Comparison of ENCODE assay signal across 38 cellular contexts in genomic region chr14:100348253-100348729, GRCh38. TPM values are rescaled to one million over a fixed set of nuclear protein-coding genes. Genes with fewer than 3 reads are reported as not detected.
DNase-seq lines count a peak whose midpoint lies in the region; ATAC-seq, FAIRE-seq and TF ChIP-seq lines count a peak whose summit lies in the region.
"Had no signal": no experiment of that assay in that cellular context is flagged by ENCODE, and none has a peak within 500 bp of the region (broad histone marks: within the 10 kb centered on the region; RNA-seq: fewer than 3 reads in every experiment).

No MANE protein-coding gene starts in this region.

- H4K5ac ChIP-seq in H1 (ENCODE audit: insufficient read length, low read depth, low read length), result no peak overlapping the region

- no peak overlapping the region for H2BK20ac ChIP-seq in H1 (ENCODE audit: low read length)

- no peak overlapping the region for H2BK15ac ChIP-seq in H1 (ENCODE audit: low read length)

- POLR2A ChIA-PET in H1 (lab: Charles Lee; ENCODE audit: partially characterized antibody), result interaction anchor here (0.8 to 6.1 kb wide), 8 partner anchors 8 to 62 kb away, joined by 3 to 78 read pairs (median 4); partner anchors contain the start of gene SLC25A29

- H3K4me1 ChIP-seq in H1 (replicated peaks in 1 of 4; ENCODE audit: control insufficient read depth in 3 of 4, insufficient read depth in 4 of 4, low read length in 3 of 4), result no peaks in the 10 kb centered on the region
- H3K4me1 ChIP-seq: esophagus muscularis mucosa, sigmoid colon, SJCRH30, testis had no signal

- TF ChIP-seq EP300 in H1 (IDR thresholded peaks at IDR 0.05; ENCODE audit: borderline replicate concordance in 1 of 2, low read depth in 2 of 2, low read length in 2 of 2), result no peak

- H3K9ac ChIP-seq in H1 (replicated peaks in 1 of 4; ENCODE audit: extremely low read depth in 1 of 4, low read depth in 3 of 4, low read length in 3 of 4), result no peak overlapping the region

- peak; percentile 57 for DNase-seq in NCI-H748 (lab: John Stamatoyannopoulos, UW; ENCODE audit: unreplicated experiment)
- no peak for DNase-seq in NCI-H748 treated with DMSO at 0.1 percent for 48 hours (lab: John Stamatoyannopoulos, UW)
- DNase-seq in NCI-H2081 (lab: John Stamatoyannopoulos, UW), result peak; percentile 81 to 96
- DNase-seq in H1 (ENCODE audit: low read depth in 1 of 2, low spot score in 2 of 2), result no peak
- peak; percentile 14 for DNase-seq in stimulated activated CD8-positive, alpha-beta memory T cell treated with anti-CD3 and anti-CD28 coated beads, Interleukin-4, amount 100 ng/mL, for 48 hours
- no peak for DNase-seq in superior temporal gyrus (ENCODE audit: extremely low spot score)
- DNase-seq in HT-29 (ENCODE audit: low spot score), result no peak
- DNase-seq: activated CD4-positive, alpha-beta T cell treated with anti-CD3 and anti-CD28 coated beads for 48 hours; activated gamma-delta T cell; activated T-cell treated with anti-CD3 and anti-CD28 coated beads, Interleukin-2, amount 50 U/mL, for 24 hours; foreskin fibroblast; HCEC 1CT; mucosa of descending colon; natural killer cell; NCI-H1092; NCI-H1930; NCI-H226; NCI-H82; occipital lobe; sigmoid colon; SJCRH30; stimulated activated CD4-positive, alpha-beta T cell treated with anti-CD3 and anti-CD28 coated beads, Interleukin-4, amount 100 ng/mL, for 4 hours; T-helper 9 cell; testis had no signal

- no peak overlapping the region for H3K4me3 ChIP-seq in H1 (ENCODE audit: extremely low read depth in 1 of 4, insufficient read depth in 2 of 4, low read depth in 3 of 4, low read length in 4 of 4)
- H3K4me3 ChIP-seq: esophagus muscularis mucosa, mucosa of descending colon, sigmoid colon, SJCRH30, testis had no signal

- H4K8ac ChIP-seq in H1 (ENCODE audit: extremely low read depth, insufficient read depth, low read length), result no peak overlapping the region

- H2AK5ac ChIP-seq in H1 (ENCODE audit: low read depth, low read length), result no peak overlapping the region

- ATAC-seq in HG03108 (IDR thresholded peaks at IDR 0.05; ENCODE audit: unreplicated experiment), result no peak
- ATAC-seq: natural killer cell; stimulated activated memory B cell treated with anti-CD40 and anti-IgM and Interleukin-4, amounts not matched to agents 10 μg/mL and 1 μg/mL and 100 μg/mL, for 72 hours had no signal

- FAIRE-seq in H1 (lab: Jason Lieb, UNC), result no peak
- FAIRE-seq: A204.1, D721Med, endometrium had no signal

- no peak overlapping the region for H2BK120ac ChIP-seq in H1 (replicated peaks; ENCODE audit: low read depth, low read length)

- CTCF ChIA-PET in H1 (lab: Charles Lee; ENCODE audit: partially characterized antibody), result interaction anchor here (3.3 kb wide), 1 partner anchor 14 kb away, joined by 13 read pairs; no protein-coding TSS in a partner anchor

- 94% methylated on average over 12 of the region's 12 CpGs; no CpG with 5 or more reads in 1 of the 2 experiments for WGBS in H1 (ENCODE audit: extremely low coverage in 1 of 2, insufficient coverage in 1 of 2, insufficient read length in 1 of 2, insufficient replicate concordance in 2 of 2, low coverage in 1 of 2, low lambda C conversion rate in 2 of 2, missing lambda C conversion rate in 1 of 2), 2 experiments

- no peak overlapping the region for H3K23ac ChIP-seq in H1 (ENCODE audit: insufficient read length)

- no peak for TF ChIP-seq CTCF in H1 (IDR thresholded peaks at IDR 0.05; ENCODE audit: control extremely low read depth in 1 of 3, insufficient read depth in 1 of 3, low read depth in 1 of 3, low read length in 3 of 3)

- H3K23me2 ChIP-seq in H1 (ENCODE audit: low read depth, low read length), result no peaks in the 10 kb centered on the region

- H2BK12ac ChIP-seq in H1 (ENCODE audit: low read depth, low read length), result no peak overlapping the region

- no peak overlapping the region for H3K4ac ChIP-seq in H1 (replicated peaks; ENCODE audit: insufficient read length, low read depth, low read length)

- peak overlapping the region; percentile 60; the same call in 1 of the 2 replicates for H2BK5ac ChIP-seq in H1 (ENCODE audit: low read depth, low read length)

- H3K9me3 ChIP-seq in H1 (ENCODE audit: insufficient read depth in 2 of 2, low read depth in 1 of 2, low read length in 1 of 2), result no peaks in the 10 kb centered on the region; a peak in 1 of 4 replicates
- H3K9me3 ChIP-seq: esophagus muscularis mucosa, mucosa of descending colon, sigmoid colon, SJCRH30, testis had no signal

- H4K91ac ChIP-seq in H1 (replicated peaks; ENCODE audit: insufficient read length, low read length), result no peak overlapping the region

- H3K79me1 ChIP-seq in H1 (ENCODE audit: low read depth, low read length), result no peaks in the 10 kb centered on the region

- H3K36me3 ChIP-seq in H1 (ENCODE audit: control insufficient read depth in 2 of 4, insufficient read depth in 4 of 4, low read length in 3 of 4), result peaks cover 18 to 59% (median 46%) of the 10 kb centered on the region in 4 experiments

- H4K20me1 ChIP-seq in H1 (replicated peaks in 1 of 2; ENCODE audit: control insufficient read depth in 1 of 2, insufficient read depth in 2 of 2, low read length in 2 of 2), result no peaks in the 10 kb centered on the region

- H3K27ac ChIP-seq in H1 (ENCODE audit: low read depth, low read length), result no peak overlapping the region
- H3K27ac ChIP-seq: esophagus muscularis mucosa, sigmoid colon, SJCRH30, testis, VCaP had no signal

- H3K27me3 ChIP-seq in H1 (replicated peaks in 1 of 4; ENCODE audit: control insufficient read depth in 3 of 4, extremely low read depth in 1 of 4, insufficient read depth in 3 of 4, low read length in 3 of 4), result no peaks in the 10 kb centered on the region
- H3K27me3 ChIP-seq: esophagus muscularis mucosa, sigmoid colon, SJCRH30, testis had no signal

- TF ChIP-seq POLR2A in H1 (IDR thresholded peaks at IDR 0.05; ENCODE audit: control extremely low read depth in 1 of 2, low read depth in 2 of 2, low read length in 2 of 2), result no peak

- no peak overlapping the region for H3K4me2 ChIP-seq in H1 (ENCODE audit: insufficient read depth in 1 of 2, low read depth in 2 of 2, low read length in 2 of 2)

- no peak overlapping the region for H3K18ac ChIP-seq in H1 (ENCODE audit: extremely low read depth, low read length)

- no peak overlapping the region for H3K56ac ChIP-seq in H1 (replicated peaks; ENCODE audit: insufficient read length, low read depth, low read length)

- no peaks in the 10 kb centered on the region for H3K79me2 ChIP-seq in H1 (ENCODE audit: control insufficient read depth in 1 of 2, insufficient read depth in 2 of 2, low read length in 2 of 2)

- no peak for TF ChIP-seq RAD21 in H1 (IDR thresholded peaks at IDR 0.05 in 1 of 2, conservative IDR thresholded peaks at IDR 0.05 in 1 of 2; ENCODE audit: low read depth in 2 of 2, low read length in 2 of 2)

- H3K14ac ChIP-seq in H1 (ENCODE audit: insufficient read length), result no peak overlapping the region

- H2AFZ ChIP-seq in H1 (ENCODE audit: low read length), result no peak overlapping the region

TF ChIP-seq in H1, 55 proteins besides CTCF, POLR2A, EP300 and RAD21 (continues in another document):
- TF ChIP-seq E2F6 (IDR thresholded peaks at IDR 0.05) (no peak), MAX (IDR thresholded peaks at IDR 0.05) (no peak)

RNA-seq across cellular contexts. Expression of gene SLC25A47, which starts 25.2 kb away (rescaled TPM):
- total RNA-seq in H1 (2021; fragmentation: NEBNext Ultra II Directional; extraction: Animal tissue kit (Norgen Biotek cat#: 25700)), result not detected in 2 replicates
- polyA plus RNA-seq in H1 (2011; rRNA removed), result not detected in 2 replicates
- polyA plus RNA-seq in H1 (2011; cell fraction: cytosol; rRNA removed), result 0.05 TPM
- polyA plus RNA-seq in H1 (2011; cell fraction: nucleus; rRNA removed), result not detected
- polyA plus RNA-seq in H1 (2012, experiment 1 of 2), result not detected in 4 replicates
- not detected for polyA plus RNA-seq in H1 (2012, experiment 2 of 2)
- polyA plus RNA-seq in H1 (2013, experiment 1 of 2), result not detected
- polyA plus RNA-seq in H1 (2013, experiment 2 of 2), result not detected
- polyA minus RNA-seq in H1 (2011; rRNA and poly(A)+ RNA removed), result not detected in 2 replicates
- polyA minus RNA-seq in H1 (2011; cell fraction: cytosol; rRNA and poly(A)+ RNA removed), result not detected
- polyA minus RNA-seq in H1 (2011; cell fraction: nucleus; rRNA and poly(A)+ RNA removed), result not detected
- 0.18 and 0.37 TPM in 2 replicates for total RNA-seq in HT-29 (2014; rRNA removed; shearing (Covaris generic))
- total RNA-seq: dermis microvascular lymphatic vessel endothelial cell, esophagus muscularis mucosa, kidney epithelial cell, lower leg skin, M059J, occipital lobe, pulmonary artery endothelial cell, RPMI7951, sigmoid colon, SJCRH30, urinary bladder had no signal

RNA-seq across cellular contexts. Expression of gene WDR25, which starts 28.0 kb away (rescaled TPM):
- 11.0 and 11.2 TPM in 2 replicates for total RNA-seq in H1 (2021; fragmentation: NEBNext Ultra II Directional; extraction: Animal tissue kit (Norgen Biotek cat#: 25700))
- polyA plus RNA-seq in H1 (2011; rRNA removed), result 16.2 and 22.7 TPM in 2 replicates
- 13.3 TPM for polyA plus RNA-seq in H1 (2011; cell fraction: cytosol; rRNA removed)
- polyA plus RNA-seq in H1 (2011; cell fraction: nucleus; rRNA removed), result 17.4 TPM
- polyA plus RNA-seq in H1 (2012, experiment 1 of 2), result 7.2 to 10.5 TPM (median 8.4 TPM) in 4 replicates
- 10.9 TPM for polyA plus RNA-seq in H1 (2012, experiment 2 of 2)
- polyA plus RNA-seq in H1 (2013, experiment 1 of 2), result 7.5 TPM
- polyA plus RNA-seq in H1 (2013, experiment 2 of 2), result 6.5 TPM
- 11.2 and 14.3 TPM in 2 replicates for polyA minus RNA-seq in H1 (2011; rRNA and poly(A)+ RNA removed)
- polyA minus RNA-seq in H1 (2011; cell fraction: cytosol; rRNA and poly(A)+ RNA removed), result 8.8 TPM
- 13.0 TPM for polyA minus RNA-seq in H1 (2011; cell fraction: nucleus; rRNA and poly(A)+ RNA removed)
- 7.3 and 11.4 TPM in 2 replicates for total RNA-seq in HT-29 (2014; rRNA removed; shearing (Covaris generic))

RNA-seq across cellular contexts. Expression of gene SLC25A29, which starts 42.0 kb away (rescaled TPM):
- 135 TPM in 2 replicates for total RNA-seq in H1 (2021; fragmentation: NEBNext Ultra II Directional; extraction: Animal tissue kit (Norgen Biotek cat#: 25700))
- 177 and 264 TPM in 2 replicates for polyA plus RNA-seq in H1 (2011; rRNA removed)
- polyA plus RNA-seq in H1 (2011; cell fraction: cytosol; rRNA removed), result 246 TPM
- 602 TPM for polyA plus RNA-seq in H1 (2011; cell fraction: nucleus; rRNA removed)
- 92.8 to 166 TPM (median 134 TPM) in 4 replicates for polyA plus RNA-seq in H1 (2012, experiment 1 of 2)
- 78.3 TPM for polyA plus RNA-seq in H1 (2012, experiment 2 of 2)
- 83.1 TPM for polyA plus RNA-seq in H1 (2013, experiment 1 of 2)
- 73.2 TPM for polyA plus RNA-seq in H1 (2013, experiment 2 of 2)
- polyA minus RNA-seq in H1 (2011; rRNA and poly(A)+ RNA removed), result 33.9 and 54.6 TPM in 2 replicates
- polyA minus RNA-seq in H1 (2011; cell fraction: cytosol; rRNA and poly(A)+ RNA removed), result 70.1 TPM
- polyA minus RNA-seq in H1 (2011; cell fraction: nucleus; rRNA and poly(A)+ RNA removed), result 124 TPM
- total RNA-seq in HT-29 (2014; rRNA removed; shearing (Covaris generic)), result 57.4 and 63.3 TPM in 2 replicates

Comparison
In these comparisons a context has a peak if more than half of its experiments do, and no peak if none do; other contexts are left out.
1. DNase-seq: peak in NCI-H748 (single experiment), NCI-H2081 (2 of 2) and stimulated activated CD8-positive, alpha-beta memory T cell treated with anti-CD3 and anti-CD28 coated beads, Interleukin-4, amount 100 ng/mL, for 48 hours (single experiment); none in NCI-H748 treated with DMSO at 0.1 percent for 48 hours (single experiment), H1 (0 of 2), superior temporal gyrus (single experiment) and HT-29 (single experiment).